ENCODE assay signal across 1 cellular context in the genomic region with DNA sequence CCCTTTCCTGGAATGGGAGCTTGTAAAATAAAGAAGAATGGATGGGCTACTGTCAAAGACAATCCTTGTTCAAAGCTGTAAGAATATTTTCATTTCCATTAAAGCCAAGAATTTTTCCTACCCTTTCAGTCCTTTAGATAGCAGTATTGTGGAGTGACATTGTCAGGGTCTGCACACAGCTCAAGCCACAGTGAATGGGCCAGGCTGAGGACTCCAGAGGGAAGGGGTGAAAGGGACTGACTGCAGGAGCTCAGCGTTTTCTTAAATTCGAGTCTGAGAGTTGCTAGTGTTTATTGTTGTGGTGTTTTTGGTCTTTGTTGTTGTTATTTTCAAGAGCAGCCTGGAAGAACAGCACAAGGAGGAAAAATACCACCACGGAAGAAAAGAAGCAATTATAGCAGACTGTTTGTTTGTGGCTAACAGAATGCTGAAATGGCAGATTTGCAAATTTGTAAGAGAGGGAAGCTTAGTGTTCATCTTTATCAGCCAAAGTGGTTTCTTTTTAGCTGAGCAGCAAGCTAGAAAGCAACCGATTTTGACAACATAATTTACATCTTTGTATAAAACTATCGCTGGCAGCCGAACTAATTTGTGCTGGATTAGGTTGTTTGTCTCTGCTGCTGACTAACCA.
TF ChIP-seq lines count a peak whose summit lies in the region.

No MANE protein-coding gene starts in this region.

TF ChIP-seq in IMR-90, 13 proteins besides CTCF, POLR2A, EP300 and RAD21:
- peak; percentile 48 for TF ChIP-seq MAFK (IDR thresholded peaks at IDR 0.05; ENCODE audit: low read depth, low read length)
- no peak for TF ChIP-seq CHD1 (IDR thresholded peaks at IDR 0.05; ENCODE audit: low read depth, low read length)
TF ChIP-seq in IMR-90: peak in this region for 1.
